8 cellular contexts compared by ENCODE assay signal in genomic region chr12:108939594-108939993, GRCh38.
DNase-seq lines count a peak whose midpoint lies in the region; ATAC-seq, FAIRE-seq and TF ChIP-seq lines count a peak whose summit lies in the region.

No MANE protein-coding gene starts in this region.

- no peak for TF ChIP-seq POLR2A in H54 (IDR thresholded peaks at IDR 0.05; ENCODE audit: low read depth, low read length)

- no peak for FAIRE-seq in H54 (lab: Jason Lieb, UNC)

- DNase-seq in ELF-1 (ENCODE audit: low read depth, low spot score): peak; percentile 20
- peak; percentile 11 for DNase-seq in H54 (ENCODE audit: insufficient read length, low spot score)
- DNase-seq in UCSD-AML1 (lab: John Stamatoyannopoulos, UW; ENCODE audit: unreplicated experiment): peak; percentile 17
- peak; percentile 12 for DNase-seq in kidney tubule cell (ENCODE audit: low spot score)
- no peak for DNase-seq in NCI-H146 (lab: John Stamatoyannopoulos, UW)
- DNase-seq in AG08396 (ENCODE audit: low spot score): no peak
- no peak for DNase-seq in glomerular visceral epithelial cell (ENCODE audit: extremely low spot score)

- ATAC-seq in HG03025 (IDR thresholded peaks at IDR 0.05; ENCODE audit: low FRiP score, unreplicated experiment): no peak

Comparison
In these comparisons a context has a peak if more than half of its experiments do, and no peak if none do; other contexts are left out.
1. DNase-seq: peak in ELF-1 (single experiment), H54 (single experiment), UCSD-AML1 (single experiment) and kidney tubule cell (single experiment); none in NCI-H146 (single experiment), AG08396 (single experiment) and glomerular visceral epithelial cell (single experiment).